ENCODE assay signal across 9 cellular contexts in genomic region chr1:184825571-184825970, GRCh38.
A peak's percentile ranks its signal among the peaks of the same experiment; 100 is the strongest.
DNase-seq lines count a peak whose midpoint lies in the region; ATAC-seq lines count a peak whose summit lies in the region.
"Had no signal": no experiment of that assay in that cellular context is flagged by ENCODE, and none has a peak within 500 bp of the region (broad histone marks: within the 10 kb centered on the region; RNA-seq: fewer than 3 reads in every experiment).

No MANE protein-coding gene starts in this region.

- peak overlapping the region; percentile 19 for H3K9ac ChIP-seq in mesenchymal stem cell (ENCODE audit: low read length)

- no peak overlapping the region for H3K4me3 ChIP-seq in CD4-positive, CD25-positive, alpha-beta regulatory T cell (ENCODE audit: low read depth, low read length)
- H3K4me3 ChIP-seq in mesenchymal stem cell (ENCODE audit: insufficient read depth in 1 of 2, low read depth in 1 of 2, low read length in 2 of 2): no peak overlapping the region

- no peaks in the 10 kb centered on the region for H3K27me3 ChIP-seq in CD4-positive, CD25-positive, alpha-beta regulatory T cell (ENCODE audit: control insufficient read depth, insufficient read depth, low read length)
- no peaks in the 10 kb centered on the region for H3K27me3 ChIP-seq in mesenchymal stem cell (ENCODE audit: control insufficient read depth in 1 of 2, insufficient read depth in 1 of 2, low read length in 2 of 2)

- H2AFZ ChIP-seq in mesenchymal stem cell (ENCODE audit: low read depth, low read length): no peak overlapping the region

- H3K14ac ChIP-seq in mesenchymal stem cell (ENCODE audit: low read length in 2 of 2): peak overlapping the region in 1 of 2 experiments; percentile 42

- no peak overlapping the region for H4K8ac ChIP-seq in mesenchymal stem cell (ENCODE audit: low read length)

- peaks cover 57% of the 10 kb centered on the region for H3K36me3 ChIP-seq in CD4-positive, CD25-positive, alpha-beta regulatory T cell (ENCODE audit: control insufficient read depth, insufficient read depth, low read length)
- peaks cover 0 to 55% of the 10 kb centered on the region in 2 experiments for H3K36me3 ChIP-seq in mesenchymal stem cell (ENCODE audit: control insufficient read depth in 1 of 2, insufficient read depth in 2 of 2, low read depth in 1 of 2, low read length in 2 of 2)

- H3K4me1 Mint-ChIP-seq in CD4-positive, CD25-positive, alpha-beta regulatory T cell: peaks cover 0 to 10% (median 5%) of the 10 kb centered on the region in 4 donors

- H3K27ac Mint-ChIP-seq in CD4-positive, CD25-positive, alpha-beta regulatory T cell: peak overlapping the region; percentile 30 to 82 (median 59)

- ATAC-seq in CD4-positive, CD25-positive, alpha-beta regulatory T cell (ENCODE audit: low read depth in 2 of 2): no peak
- ATAC-seq in GM21786 (IDR thresholded peaks at IDR 0.05; ENCODE audit: unreplicated experiment): peak; percentile 48
- ATAC-seq in HG02938 (IDR thresholded peaks at IDR 0.05; ENCODE audit: unreplicated experiment): no peak
- ATAC-seq in HG02973 (IDR thresholded peaks at IDR 0.05; ENCODE audit: unreplicated experiment): no peak

- peaks cover 0 to 1% (median 0%) of the 10 kb centered on the region in 7 donors for H3K9me3 Mint-ChIP-seq in CD4-positive, CD25-positive, alpha-beta regulatory T cell

- no peak overlapping the region for H2AK5ac ChIP-seq in mesenchymal stem cell (ENCODE audit: low read length, severe bottlenecking)

- H3K79me1 ChIP-seq in mesenchymal stem cell (replicated peaks; ENCODE audit: low read length, poor library complexity, severe bottlenecking): no peaks in the 10 kb centered on the region

- no CpG with 5 or more reads among the region's 1 CpG for WGBS in mesenchymal stem cell

- no peak overlapping the region for H3K27ac ChIP-seq in CD4-positive, CD25-positive, alpha-beta regulatory T cell (ENCODE audit: insufficient read depth, low read length, poor library complexity, severe bottlenecking)
- no peak overlapping the region for H3K27ac ChIP-seq in mesenchymal stem cell (ENCODE audit: low read length, poor library complexity, severe bottlenecking)

- H2BK12ac ChIP-seq in mesenchymal stem cell (ENCODE audit: low read length in 2 of 2): no peak overlapping the region

- no peak overlapping the region for H4K91ac ChIP-seq in mesenchymal stem cell (ENCODE audit: low read length)

- H2BK120ac ChIP-seq in mesenchymal stem cell (ENCODE audit: low read depth, low read length): no peak overlapping the region

- no peak overlapping the region for H3K18ac ChIP-seq in mesenchymal stem cell (ENCODE audit: low read depth in 1 of 2, low read length in 2 of 2)

- H2BK15ac ChIP-seq in mesenchymal stem cell (ENCODE audit: low read depth, poor library complexity, severe bottlenecking): no peak overlapping the region

- H2BK5ac ChIP-seq in mesenchymal stem cell (ENCODE audit: low read depth, low read length, poor library complexity, severe bottlenecking): no peak overlapping the region

- H3K4me1 ChIP-seq in CD4-positive, CD25-positive, alpha-beta regulatory T cell (ENCODE audit: control insufficient read depth, insufficient read depth, low read length, poor library complexity, severe bottlenecking): no peaks in the 10 kb centered on the region
- peaks cover 10% of the 10 kb centered on the region for H3K4me1 ChIP-seq in mesenchymal stem cell (ENCODE audit: control insufficient read depth, insufficient read depth, low read depth, low read length)

- H3K4ac ChIP-seq in mesenchymal stem cell (ENCODE audit: low read depth in 1 of 2, low read length in 2 of 2): no peak overlapping the region

- no peak for DNase-seq in CD4-positive, CD25-positive, alpha-beta regulatory T cell
- peak; percentile 77 for DNase-seq in SKM-1 treated with dmso at 0.1 percent for 144 hours (lab: John Stamatoyannopoulos, UW; ENCODE audit: unreplicated experiment)
- no peak for DNase-seq in mesenchymal stem cell
- DNase-seq in DMS79 (lab: John Stamatoyannopoulos, UW): no peak
- DNase-seq in T1000 (lab: John Stamatoyannopoulos, UW): no peak
- DNase-seq: NCI-H774 had no signal

- peaks cover 62% of the 10 kb centered on the region for H3K36me3 Mint-ChIP-seq in CD4-positive, CD25-positive, alpha-beta regulatory T cell

- H3K27me3 Mint-ChIP-seq in CD4-positive, CD25-positive, alpha-beta regulatory T cell: no peaks in the 10 kb centered on the region

- no peak overlapping the region for H3K23ac ChIP-seq in mesenchymal stem cell (ENCODE audit: low read length in 2 of 2)

- no peaks in the 10 kb centered on the region for H3K9me3 ChIP-seq in CD4-positive, CD25-positive, alpha-beta regulatory T cell (ENCODE audit: control insufficient read depth in 2 of 2, low read length in 2 of 2)
- no peaks in the 10 kb centered on the region for H3K9me3 ChIP-seq in mesenchymal stem cell (ENCODE audit: control insufficient read depth, low read length)

- H3K4me3 Mint-ChIP-seq in CD4-positive, CD25-positive, alpha-beta regulatory T cell: no peak overlapping the region

- no peak overlapping the region for H3K4me2 ChIP-seq in mesenchymal stem cell (ENCODE audit: low read length, poor library complexity, severe bottlenecking)
